ENCODE assay signal across 19 cellular contexts in genomic region chr11:46133119-46133518, GRCh38.
"Had no signal": no experiment of that assay in that cellular context is flagged by ENCODE, and none has a peak within 500 bp of the region (broad histone marks: within the 10 kb centered on the region; RNA-seq: fewer than 3 reads in every experiment).

No MANE protein-coding gene starts in this region.

- FAIRE-seq: keratinocyte, small intestine had no signal

- H3K27me3 Mint-ChIP-seq: effector memory CD8-positive, alpha-beta T cell had no signal

- H3K4me1 ChIP-seq: testis, tibial nerve, upper lobe of right lung, vagina had no signal

- H3K4me3 Mint-ChIP-seq: effector memory CD8-positive, alpha-beta T cell; immature natural killer cell; naive thymus-derived CD4-positive, alpha-beta T cell; nephron progenitor cell had no signal

- H3K9me3 ChIP-seq: esophagus muscularis mucosa, gastrocnemius medialis, neutrophil, testis, tibial nerve, upper lobe of right lung, vagina had no signal

- H3K27ac ChIP-seq: epithelial cell of prostate, esophagus muscularis mucosa, gastrocnemius medialis, neutrophil, testis, tibial nerve, upper lobe of right lung, vagina had no signal

- H3K4me1 Mint-ChIP-seq: immature natural killer cell; naive thymus-derived CD4-positive, alpha-beta T cell had no signal

- H3K27ac Mint-ChIP-seq: effector memory CD8-positive, alpha-beta T cell; immature natural killer cell; naive thymus-derived CD4-positive, alpha-beta T cell; nephron progenitor cell had no signal

- H3K27me3 ChIP-seq: esophagus muscularis mucosa, gastrocnemius medialis, testis, upper lobe of right lung, vagina had no signal

- H3K36me3 ChIP-seq: esophagus muscularis mucosa, gastrocnemius medialis, neutrophil, tibial nerve, upper lobe of right lung, vagina had no signal

- ATAC-seq: effector memory CD8-positive, alpha-beta T cell; gastrocnemius medialis; naive thymus-derived CD4-positive, alpha-beta T cell; right cardiac atrium; stimulated activated naive CD8-positive, alpha-beta T cell treated with anti-CD3 and anti-CD28 coated beads, Interleukin-15, Interleukin-2, amounts not matched to agents 100 U/mL and 50 U/mL, for 24 hours; upper lobe of right lung had no signal

- H3K9me3 Mint-ChIP-seq: effector memory CD8-positive, alpha-beta T cell; immature natural killer cell; naive thymus-derived CD4-positive, alpha-beta T cell; nephron progenitor cell had no signal

- H3K4me3 ChIP-seq: esophagus muscularis mucosa, gastrocnemius medialis, testis, tibial nerve, upper lobe of right lung, vagina had no signal

- H3K36me3 Mint-ChIP-seq: immature natural killer cell; naive thymus-derived CD4-positive, alpha-beta T cell had no signal

- DNase-seq: effector memory CD8-positive, alpha-beta T cell; gastrocnemius medialis; immature natural killer cell; mesendoderm; naive thymus-derived CD4-positive, alpha-beta T cell; nephron progenitor cell; posterior cingulate gyrus; small intestine; stimulated activated CD4-positive, alpha-beta T cell treated with anti-CD3 and anti-CD28 coated beads, Interleukin-12 subunit alpha, Interleukin-12 subunit beta, amount 100 ng/mL, for 4 hours; stimulated activated naive CD8-positive, alpha-beta T cell treated with anti-CD3 and anti-CD28 coated beads, Interleukin-15, Interleukin-2, amounts not matched to agents 100 U/mL and 50 U/mL, for 24 hours; testis; upper lobe of right lung had no signal
